Comparison of ENCODE assay signal across 11 cellular contexts in genomic region chr1:53107570-53108322, GRCh38. TPM values are rescaled to one million over a fixed set of nuclear protein-coding genes. Genes with fewer than 3 reads are reported as not detected.
DNase-seq lines count a peak whose midpoint lies in the region; ATAC-seq and TF ChIP-seq lines count a peak whose summit lies in the region.
"Had no signal": no experiment of that assay in that cellular context is flagged by ENCODE, and none has a peak within 500 bp of the region (broad histone marks: within the 10 kb centered on the region; RNA-seq: fewer than 3 reads in every experiment).

No MANE protein-coding gene starts in this region.

- TF ChIP-seq CTCF in AG10803 (conservative IDR thresholded peaks at IDR 0.05; ENCODE audit: low read length) (no peak), HEK293 (tag by site-specific recombination; IDR thresholded peaks at IDR 0.05) (no peak), hepatocyte (IDR thresholded peaks at IDR 0.05; ENCODE audit: poor library complexity) (no peak)

- no peaks in the 10 kb centered on the region for H3K9me3 ChIP-seq in HEK293 (ENCODE audit: control insufficient read depth, insufficient read depth, low read depth, low read length)
- no peaks in the 10 kb centered on the region for H3K9me3 ChIP-seq in SK-N-MC (ENCODE audit: low read depth, low read length)
- no peaks in the 10 kb centered on the region for H3K9me3 ChIP-seq in hepatocyte (ENCODE audit: low read depth)

- H3K9ac ChIP-seq in SK-N-MC (ENCODE audit: insufficient read length): peak overlapping the region; percentile 5

- H3K4me1 ChIP-seq in HEK293 (ENCODE audit: control insufficient read depth, insufficient read depth, low read length): peaks cover 8% of the 10 kb centered on the region
- H3K4me1 ChIP-seq in hepatocyte (ENCODE audit: insufficient read depth): peaks cover 46% of the 10 kb centered on the region

- WGBS in hepatocyte (ENCODE audit: low lambda C conversion rate, missing lambda C conversion rate): 37% methylated on average over 15 of the region's 15 CpGs

- no peaks in the 10 kb centered on the region for H4K20me1 ChIP-seq in hepatocyte (ENCODE audit: insufficient read depth, poor library complexity, severe bottlenecking)

- DNase-seq in AG10803 (ENCODE audit: low read depth): peak; percentile 96
- peak; percentile 58 for DNase-seq in SK-N-MC (ENCODE audit: low read depth, low spot score)
- peak; percentile 61 for DNase-seq in hepatocyte (ENCODE audit: low spot score)
- DNase-seq in hypothalamus (lab: John Stamatoyannopoulos, UW): no peak
- no peak for DNase-seq in SW480 (ENCODE audit: low spot score)
- DNase-seq: activated naive CD4-positive, alpha-beta T cell treated with anti-CD3 and anti-CD28 coated beads, Interleukin-2, amount 50 U/mL, for 16 hours; NCI-H2107 had no signal

- H3K27me3 ChIP-seq in hepatocyte: peaks cover 3% of the 10 kb centered on the region

- no peak overlapping the region for H2AFZ ChIP-seq in hepatocyte

- no peaks in the 10 kb centered on the region for H3K9me2 ChIP-seq in hepatocyte (replicated peaks; ENCODE audit: insufficient read depth)

- H3K27ac ChIP-seq in HEK293 (ENCODE audit: extremely low read depth, low read depth, low read length) (peak overlapping the region; percentile 14; the same call in 1 of the 2 replicates), SK-N-MC (no peak overlapping the region; the same call in 1 of the 2 replicates), hepatocyte (peak overlapping the region; percentile 48)

- H3K36me3 ChIP-seq in HEK293 (ENCODE audit: control insufficient read depth in 2 of 2, insufficient read depth in 1 of 2, low read length in 2 of 2) (no peaks in the 10 kb centered on the region), SK-N-MC (ENCODE audit: insufficient read depth, low read length) (no peaks in the 10 kb centered on the region), hepatocyte (replicated peaks; ENCODE audit: insufficient read depth, low read depth) (no peaks in the 10 kb centered on the region)

- H3K79me2 ChIP-seq in hepatocyte: no peaks in the 10 kb centered on the region

- H3K4me3 ChIP-seq in AG10803 (ENCODE audit: low read length): no peak overlapping the region
- no peak overlapping the region for H3K4me3 ChIP-seq in HEK293 (ENCODE audit: low read depth, low read length)
- peak overlapping the region; percentile 35; the same call in 1 of the 2 replicates for H3K4me3 ChIP-seq in SK-N-MC
- no peak overlapping the region for H3K4me3 ChIP-seq in hepatocyte

- H3K4me2 ChIP-seq in hepatocyte: peak overlapping the region; percentile 19

- POLR2A ChIA-PET in HEK293 (lab: Yijun Ruan, JAX): interaction anchor here (0.5 kb wide), 1 partner anchor 95 kb away, joined by 6 read pairs; no protein-coding TSS in a partner anchor

- ATAC-seq in HG02610 (IDR thresholded peaks at IDR 0.05; ENCODE audit: unreplicated experiment) (no peak), GM19397 (IDR thresholded peaks at IDR 0.05; ENCODE audit: unreplicated experiment) (no peak)

- CTCF ChIA-PET in HEK293 (lab: Yijun Ruan, JAX): interaction anchor here (0.5 to 0.9 kb wide), 2 partner anchors 37 to 75 kb away, joined by 3 read pairs; no protein-coding TSS in a partner anchor

TF ChIP-seq in HEK293, 187 proteins besides CTCF, POLR2A, EP300 and RAD21 (continues in another document):
- no peak for TF ChIP-seq ZNF140 (tag by site-specific recombination; IDR thresholded peaks at IDR 0.05)
- TF ChIP-seq ZNF324 (tag by site-specific recombination; IDR thresholded peaks at IDR 0.05): no peak
- TF ChIP-seq ZNF391 (tag by site-specific recombination; IDR thresholded peaks at IDR 0.05; ENCODE audit: borderline replicate concordance, low read depth): no peak
- no peak for TF ChIP-seq ZNF138 (tag by site-specific recombination; IDR thresholded peaks at IDR 0.05; ENCODE audit: borderline replicate concordance)
- TF ChIP-seq KLF17 (tag by site-specific recombination; IDR thresholded peaks at IDR 0.05): no peak
- no peak for TF ChIP-seq ZBTB26 (tag by site-specific recombination; optimal IDR thresholded peaks at IDR 0.05)
- TF ChIP-seq ZNF707 (tag by site-specific recombination; IDR thresholded peaks at IDR 0.05): no peak
- TF ChIP-seq YY1 (tag by site-specific recombination; IDR thresholded peaks at IDR 0.05): no peak
- no peak for TF ChIP-seq ZFP37 (tag by site-specific recombination; IDR thresholded peaks at IDR 0.05)
- no peak for TF ChIP-seq ZNF626 (tag by site-specific recombination; IDR thresholded peaks at IDR 0.05)
- TF ChIP-seq GLIS1 (tag by site-specific recombination; IDR thresholded peaks at IDR 0.05): peak; percentile 53
- TF ChIP-seq ZNF677 (tag by site-specific recombination; IDR thresholded peaks at IDR 0.05): no peak
- no peak for TF ChIP-seq INSM2 (tag by site-specific recombination; IDR thresholded peaks at IDR 0.05)
- no peak for TF ChIP-seq ZNF24 (tag by site-specific recombination; IDR thresholded peaks at IDR 0.05)
- TF ChIP-seq ZNF629 (tag by site-specific recombination; IDR thresholded peaks at IDR 0.05): no peak
- TF ChIP-seq, protein P1, sequence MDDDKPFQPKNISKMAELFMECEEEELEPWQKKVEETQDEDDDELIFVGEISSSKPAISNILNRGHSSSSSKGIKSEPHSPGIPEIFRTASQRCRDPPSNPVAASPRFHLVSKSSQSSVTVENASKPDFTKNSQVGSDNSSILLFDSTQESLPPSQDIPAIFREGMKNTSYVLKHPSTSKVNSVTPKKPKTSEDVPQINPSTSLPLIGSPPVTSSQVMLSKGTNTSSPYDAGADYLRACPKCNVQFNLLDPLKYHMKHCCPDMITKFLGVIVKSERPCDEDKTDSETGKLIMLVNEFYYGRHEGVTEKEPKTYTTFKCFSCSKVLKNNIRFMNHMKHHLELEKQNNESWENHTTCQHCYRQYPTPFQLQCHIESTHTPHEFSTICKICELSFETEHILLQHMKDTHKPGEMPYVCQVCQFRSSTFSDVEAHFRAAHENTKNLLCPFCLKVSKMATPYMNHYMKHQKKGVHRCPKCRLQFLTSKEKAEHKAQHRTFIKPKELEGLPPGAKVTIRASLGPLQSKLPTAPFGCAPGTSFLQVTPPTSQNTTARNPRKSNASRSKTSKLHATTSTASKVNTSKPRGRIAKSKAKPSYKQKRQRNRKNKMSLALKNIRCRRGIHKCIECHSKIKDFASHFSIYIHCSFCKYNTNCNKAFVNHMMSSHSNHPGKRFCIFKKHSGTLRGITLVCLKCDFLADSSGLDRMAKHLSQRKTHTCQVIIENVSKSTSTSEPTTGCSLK (tag by site-specific recombination; IDR thresholded peaks at IDR 0.05): no peak
- TF ChIP-seq, protein P2, sequence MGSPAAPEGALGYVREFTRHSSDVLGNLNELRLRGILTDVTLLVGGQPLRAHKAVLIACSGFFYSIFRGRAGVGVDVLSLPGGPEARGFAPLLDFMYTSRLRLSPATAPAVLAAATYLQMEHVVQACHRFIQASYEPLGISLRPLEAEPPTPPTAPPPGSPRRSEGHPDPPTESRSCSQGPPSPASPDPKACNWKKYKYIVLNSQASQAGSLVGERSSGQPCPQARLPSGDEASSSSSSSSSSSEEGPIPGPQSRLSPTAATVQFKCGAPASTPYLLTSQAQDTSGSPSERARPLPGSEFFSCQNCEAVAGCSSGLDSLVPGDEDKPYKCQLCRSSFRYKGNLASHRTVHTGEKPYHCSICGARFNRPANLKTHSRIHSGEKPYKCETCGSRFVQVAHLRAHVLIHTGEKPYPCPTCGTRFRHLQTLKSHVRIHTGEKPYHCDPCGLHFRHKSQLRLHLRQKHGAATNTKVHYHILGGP (tag by site-specific recombination; IDR thresholded peaks at IDR 0.05): no peak

RNA-seq across cellular contexts. Expression of gene SLC1A7, which starts 34.7 kb away (rescaled TPM):
- not detected in 2 replicates for total RNA-seq in hepatocyte
- 0.46 TPM in 1 of 2 replicates, not detected in the other for polyA plus RNA-seq in hepatocyte
- total RNA-seq: frontal cortex had no signal

RNA-seq across cellular contexts. Expression of gene PODN, which starts 45.7 kb away (rescaled TPM):
- total RNA-seq in hepatocyte: 2.1 and 3.9 TPM in 2 replicates
- 4.9 and 9.2 TPM in 2 replicates for polyA plus RNA-seq in hepatocyte

Comparison
In these comparisons a context has a peak if more than half of its experiments do, and no peak if none do; other contexts are left out.
1. DNase-seq: peak in AG10803 (single experiment), SK-N-MC (single experiment) and hepatocyte (single experiment); none in hypothalamus (0 of 51) and SW480 (single experiment).